Comparison of ENCODE assay signal across 20 cellular contexts in genomic region chr3:143321058-143321769, GRCh38.
"Had no signal": no experiment of that assay in that cellular context is flagged by ENCODE, and none has a peak within 500 bp of the region (broad histone marks: within the 10 kb centered on the region; RNA-seq: fewer than 3 reads in every experiment).

No MANE protein-coding gene starts in this region.

- H3K4me1 ChIP-seq: ascending aorta, colonic mucosa, left lung, prostate gland, right atrium auricular region, tibial artery had no signal

- H3K27ac Mint-ChIP-seq: activated T-cell treated with anti-CD3 and anti-CD28 coated beads, Interleukin-2, amount 50 U/mL, for 72 hours had no signal

- FAIRE-seq: endometrium, frontal cortex, kidney had no signal

- DNase-seq: activated CD4-positive, alpha-beta T cell treated with anti-CD3 and anti-CD28 coated beads, Interleukin-2, amount 50 U/mL, for 1 hour; activated CD4-positive, CD25-positive, alpha-beta regulatory T cell treated with anti-CD3 and anti-CD28 coated beads, Interleukin-2, amount 50 U/mL, for 72 hours; activated effector memory CD4-positive, alpha-beta T cell treated with anti-CD3 and anti-CD28 coated beads, Interleukin-2, amount 50 U/mL, for 16 hours; activated T-cell treated with anti-CD3 and anti-CD28 coated beads, Interleukin-2, amount 50 U/mL, for 72 hours; colonic mucosa; head of caudate nucleus; kidney; left lung; mammary epithelial cell; stimulated activated CD4-positive, alpha-beta T cell treated with anti-CD3 and anti-CD28 coated beads, Interleukin-2, amount 100 ng/mL, for 24 hours; stimulated activated naive CD8-positive, alpha-beta T cell treated with anti-CD3 and anti-CD28 coated beads, Interleukin-15, Interleukin-2, amounts not matched to agents 100 U/mL and 50 U/mL, for 24 hours; substantia nigra; tibial artery had no signal

- H3K9me3 ChIP-seq: ascending aorta, colonic mucosa, left lung, prostate gland, right atrium auricular region, tibial artery had no signal

- H3K36me3 ChIP-seq: ascending aorta, colonic mucosa, left lung, prostate gland, right atrium auricular region, tibial artery had no signal

- H3K27me3 Mint-ChIP-seq: activated naive CD4-positive, alpha-beta T cell treated with anti-CD3 and anti-CD28 coated beads, Interleukin-2, amount 50 U/mL, for 24 hours; central memory CD8-positive, alpha-beta T cell had no signal

- H3K27me3 ChIP-seq: ascending aorta, colonic mucosa, left lung, right atrium auricular region, tibial artery had no signal

- ATAC-seq: activated T-cell treated with anti-CD3 and anti-CD28 coated beads, Interleukin-2, amount 50 U/mL, for 72 hours; left lung; stimulated activated naive CD8-positive, alpha-beta T cell treated with anti-CD3 and anti-CD28 coated beads, Interleukin-15, Interleukin-2, amounts not matched to agents 100 U/mL and 50 U/mL, for 24 hours had no signal

- H3K4me3 Mint-ChIP-seq: activated naive CD4-positive, alpha-beta T cell treated with anti-CD3 and anti-CD28 coated beads, Interleukin-2, amount 50 U/mL, for 24 hours; activated T-cell treated with anti-CD3 and anti-CD28 coated beads, Interleukin-2, amount 50 U/mL, for 72 hours; central memory CD8-positive, alpha-beta T cell had no signal

- H3K4me3 ChIP-seq: ascending aorta, colonic mucosa, left lung, prostate gland, right atrium auricular region, tibial artery had no signal

- H3K9me3 Mint-ChIP-seq: activated naive CD4-positive, alpha-beta T cell treated with anti-CD3 and anti-CD28 coated beads, Interleukin-2, amount 50 U/mL, for 24 hours; activated T-cell treated with anti-CD3 and anti-CD28 coated beads, Interleukin-2, amount 50 U/mL, for 72 hours; central memory CD8-positive, alpha-beta T cell had no signal

- H3K27ac ChIP-seq: ascending aorta, colonic mucosa, left lung, prostate gland, right atrium auricular region, tibial artery had no signal
